Comparison of ENCODE assay signal across 1 cellular context in genomic region chr20:31695849-31696804, GRCh38.
A peak's percentile ranks its signal among the peaks of the same experiment; 100 is the strongest.
TF ChIP-seq lines count a peak whose summit lies in the region.

No MANE protein-coding gene starts in this region.

TF ChIP-seq in HepG2, 621 proteins besides CTCF, POLR2A, EP300 and RAD21 (continued from another document):
- TF ChIP-seq ZBTB40 (IDR thresholded peaks at IDR 0.05) = no peak
- TF ChIP-seq ZBTB40 (CRISPR knock-in tag; IDR thresholded peaks at IDR 0.05) = peak; percentile 93
- TF ChIP-seq TBX2 (CRISPR knock-in tag; IDR thresholded peaks at IDR 0.05; ENCODE audit: borderline replicate concordance) = peak; percentile 100
- TF ChIP-seq SALL2 (CRISPR knock-in tag; IDR thresholded peaks at IDR 0.05) = peak; percentile 95; the same call in 1 of the 2 replicates
- 0 out of 2 replicates have a peak, but pooled peaks have one; percentile 92 for TF ChIP-seq ZNF354B (CRISPR knock-in tag; IDR thresholded peaks at IDR 0.05)
- peak; percentile 94 for TF ChIP-seq ZNF280D (CRISPR knock-in tag; IDR thresholded peaks at IDR 0.05)
- TF ChIP-seq KDM1A (CRISPR knock-in tag; IDR thresholded peaks at IDR 0.05) = peak; percentile 98
- TF ChIP-seq YEATS4 (CRISPR knock-in tag; IDR thresholded peaks at IDR 0.05; ENCODE audit: borderline replicate concordance) = peak; percentile 93
